ENCODE assay signal across 16 cellular contexts in genomic region chr11:66845876-66846212, GRCh38. TPM values are rescaled to one million over a fixed set of nuclear protein-coding genes. Genes with fewer than 3 reads are reported as not detected.
DNase-seq lines count a peak whose midpoint lies in the region; ATAC-seq and TF ChIP-seq lines count a peak whose summit lies in the region.
"Had no signal": no experiment of that assay in that cellular context is flagged by ENCODE, and none has a peak within 500 bp of the region (broad histone marks: within the 10 kb centered on the region; RNA-seq: fewer than 3 reads in every experiment).

No MANE protein-coding gene starts in this region.

- H3K36me3 Mint-ChIP-seq in activated naive CD4-positive, alpha-beta T cell treated with anti-CD3 and anti-CD28 coated beads, Interleukin-2, amount 10 ng/mL, durations not matched to agents 7 days and 5 days = peaks cover 8% of the 10 kb centered on the region
- peaks cover 14% of the 10 kb centered on the region for H3K36me3 Mint-ChIP-seq in activated T-helper 1 cell treated with anti-CD3 and anti-CD28 coated beads, Interleukin-12 subunit alpha, Interleukin-12 subunit beta, Interleukin-2, Interleukin-4 antibody, amounts not matched to agents 30 ng/mL and 10 ng/mL and 1 ng/mL, durations not matched to agents 14 hours and 24 hours and 36 hours (ENCODE audit: low read depth)
- peaks cover 3% of the 10 kb centered on the region for H3K36me3 Mint-ChIP-seq in mesothelial cell of epicardium
- H3K36me3 Mint-ChIP-seq: natural killer cell had no signal

- no peak for TF ChIP-seq EP300 in upper lobe of left lung (IDR thresholded peaks at IDR 0.05)

- peaks cover 19 to 34% (median 29%) of the 10 kb centered on the region in 4 donors for H3K4me1 ChIP-seq in upper lobe of left lung

- no peak overlapping the region for H3K4me3 ChIP-seq in upper lobe of left lung
- H3K4me3 ChIP-seq: MG63, uterus had no signal

- H3K9me3 ChIP-seq in upper lobe of left lung = no peaks in the 10 kb centered on the region
- H3K9me3 ChIP-seq: MG63, uterus had no signal

- H3K9me3 Mint-ChIP-seq in activated naive CD4-positive, alpha-beta T cell treated with anti-CD3 and anti-CD28 coated beads, Interleukin-2, amount 10 ng/mL, durations not matched to agents 7 days and 5 days = no peaks in the 10 kb centered on the region
- H3K9me3 Mint-ChIP-seq in activated T-helper 1 cell treated with anti-CD3 and anti-CD28 coated beads, Interleukin-12 subunit alpha, Interleukin-12 subunit beta, Interleukin-2, Interleukin-4 antibody, amounts not matched to agents 30 ng/mL and 10 ng/mL and 1 ng/mL, durations not matched to agents 14 hours and 24 hours and 36 hours = no peaks in the 10 kb centered on the region
- no peaks in the 10 kb centered on the region for H3K9me3 Mint-ChIP-seq in mesothelial cell of epicardium
- H3K9me3 Mint-ChIP-seq: natural killer cell; stimulated activated naive B cell treated with anti-CD40 and anti-IgM and Interleukin-4, amounts not matched to agents 10 μg/mL and 1 μg/mL and 100 μg/mL, for 72 hours had no signal

- H3K4me3 Mint-ChIP-seq in activated naive CD4-positive, alpha-beta T cell treated with anti-CD3 and anti-CD28 coated beads, Interleukin-2, amount 10 ng/mL, durations not matched to agents 7 days and 5 days = no peak overlapping the region
- H3K4me3 Mint-ChIP-seq in activated T-helper 1 cell treated with anti-CD3 and anti-CD28 coated beads, Interleukin-12 subunit alpha, Interleukin-12 subunit beta, Interleukin-2, Interleukin-4 antibody, amounts not matched to agents 30 ng/mL and 10 ng/mL and 1 ng/mL, durations not matched to agents 14 hours and 24 hours and 36 hours = peak overlapping the region; percentile 37
- H3K4me3 Mint-ChIP-seq in mesothelial cell of epicardium = peak overlapping the region; percentile 86

- no peak overlapping the region for H3K27ac ChIP-seq in upper lobe of left lung
- H3K27ac ChIP-seq: uterus had no signal

- intact Hi-C loops in activated T-helper 1 cell treated with anti-CD3 and anti-CD28 coated beads, Interleukin-12 subunit alpha, Interleukin-12 subunit beta, Interleukin-2, Interleukin-4 antibody, amounts not matched to agents 30 ng/mL and 10 ng/mL and 1 ng/mL, durations not matched to agents 14 hours and 24 hours and 36 hours (cut with micrococcal nuclease) = loop anchor here (10.0 kb wide), 1 partner anchor 389 kb away; no protein-coding TSS in a partner anchor

- peaks cover 35% of the 10 kb centered on the region for H3K4me1 Mint-ChIP-seq in activated naive CD4-positive, alpha-beta T cell treated with anti-CD3 and anti-CD28 coated beads, Interleukin-2, amount 10 ng/mL, durations not matched to agents 7 days and 5 days
- peaks cover 22% of the 10 kb centered on the region for H3K4me1 Mint-ChIP-seq in activated T-helper 1 cell treated with anti-CD3 and anti-CD28 coated beads, Interleukin-12 subunit alpha, Interleukin-12 subunit beta, Interleukin-2, Interleukin-4 antibody, amounts not matched to agents 30 ng/mL and 10 ng/mL and 1 ng/mL, durations not matched to agents 14 hours and 24 hours and 36 hours (ENCODE audit: low read depth)
- peaks cover 23% of the 10 kb centered on the region for H3K4me1 Mint-ChIP-seq in mesothelial cell of epicardium

- H3K27ac Mint-ChIP-seq in activated naive CD4-positive, alpha-beta T cell treated with anti-CD3 and anti-CD28 coated beads, Interleukin-2, amount 10 ng/mL, durations not matched to agents 7 days and 5 days = peak overlapping the region; percentile 56
- no peak overlapping the region for H3K27ac Mint-ChIP-seq in activated T-helper 1 cell treated with anti-CD3 and anti-CD28 coated beads, Interleukin-12 subunit alpha, Interleukin-12 subunit beta, Interleukin-2, Interleukin-4 antibody, amounts not matched to agents 30 ng/mL and 10 ng/mL and 1 ng/mL, durations not matched to agents 14 hours and 24 hours and 36 hours
- H3K27ac Mint-ChIP-seq in mesothelial cell of epicardium = no peak overlapping the region

- TF ChIP-seq CTCF in mesothelial cell of epicardium (IDR thresholded peaks at IDR 0.05; ENCODE audit: unreplicated experiment) (no peak), upper lobe of left lung (IDR thresholded peaks at IDR 0.05) (no peak)

- H3K36me3 ChIP-seq in upper lobe of left lung = peaks cover 0 to 40% (median 28%) of the 10 kb centered on the region in 4 donors
- H3K36me3 ChIP-seq: uterus had no signal

- no peak for DNase-seq in activated naive CD4-positive, alpha-beta T cell treated with anti-CD3 and anti-CD28 coated beads, Interleukin-2, amount 10 ng/mL, durations not matched to agents 7 days and 5 days
- DNase-seq in activated naive CD4-positive, alpha-beta T cell treated with anti-CD3 and anti-CD28 coated beads, Interleukin-2, amount 50 U/mL, for 16 hours = no peak
- DNase-seq in activated T-helper 1 cell treated with anti-CD3 and anti-CD28 coated beads, Interleukin-12 subunit alpha, Interleukin-12 subunit beta, Interleukin-2, Interleukin-4 antibody, amounts not matched to agents 30 ng/mL and 10 ng/mL and 1 ng/mL, durations not matched to agents 14 hours and 24 hours and 36 hours (ENCODE audit: low spot score) = no peak
- no peak for DNase-seq in mesothelial cell of epicardium (ENCODE audit: low spot score in 2 of 2, unreplicated experiment in 2 of 2)
- peak; percentile 13 to 49 for DNase-seq in upper lobe of left lung
- DNase-seq: MG63; natural killer cell; NCI-H1694; NCI-H446 treated with DMSO at 0.1 percent for 48 hours; SIG-M5; stimulated activated naive B cell treated with anti-CD40 and anti-IgM and Interleukin-4, amounts not matched to agents 10 μg/mL and 1 μg/mL and 100 μg/mL, for 72 hours had no signal

- ATAC-seq in upper lobe of left lung (ENCODE audit: low FRiP score in 2 of 2) (no peak), GM21447 (IDR thresholded peaks at IDR 0.05; ENCODE audit: unreplicated experiment) (no peak), HG02571 (IDR thresholded peaks at IDR 0.05; ENCODE audit: unreplicated experiment) (no peak), HG03280 (IDR thresholded peaks at IDR 0.05; ENCODE audit: unreplicated experiment) (no peak)
- ATAC-seq: activated CD4-positive, CD25-positive, alpha-beta regulatory T cell treated with anti-CD3 and anti-CD28 coated beads, Interleukin-2, amount 50 U/mL, for 24 hours; natural killer cell; stimulated activated naive B cell treated with anti-CD40 and anti-IgM and Interleukin-4, amounts not matched to agents 10 μg/mL and 1 μg/mL and 100 μg/mL, for 72 hours had no signal

- CTCF ChIA-PET in activated naive CD4-positive, alpha-beta T cell treated with anti-CD3 and anti-CD28 coated beads, Interleukin-2, amount 10 ng/mL, durations not matched to agents 7 days and 5 days (lab: Charles Lee) = no interaction called here

- no peaks in the 10 kb centered on the region for H3K27me3 ChIP-seq in upper lobe of left lung
- H3K27me3 ChIP-seq: MG63, uterus had no signal

- WGBS in upper lobe of left lung, 2 donors = 89 to 95% methylated on average over 9 of the region's 9 CpGs

- TF ChIP-seq POLR2A in upper lobe of left lung (IDR thresholded peaks at IDR 0.05) = no peak

- no peaks in the 10 kb centered on the region for H3K27me3 Mint-ChIP-seq in activated naive CD4-positive, alpha-beta T cell treated with anti-CD3 and anti-CD28 coated beads, Interleukin-2, amount 10 ng/mL, durations not matched to agents 7 days and 5 days
- H3K27me3 Mint-ChIP-seq in activated T-helper 1 cell treated with anti-CD3 and anti-CD28 coated beads, Interleukin-12 subunit alpha, Interleukin-12 subunit beta, Interleukin-2, Interleukin-4 antibody, amounts not matched to agents 30 ng/mL and 10 ng/mL and 1 ng/mL, durations not matched to agents 14 hours and 24 hours and 36 hours (ENCODE audit: insufficient read depth) = no peaks in the 10 kb centered on the region
- H3K27me3 Mint-ChIP-seq in mesothelial cell of epicardium (ENCODE audit: low read depth) = no peaks in the 10 kb centered on the region
- H3K27me3 Mint-ChIP-seq: stimulated activated naive B cell treated with anti-CD40 and anti-IgM and Interleukin-4, amounts not matched to agents 10 μg/mL and 1 μg/mL and 100 μg/mL, for 72 hours had no signal

RNA-seq across cellular contexts. Expression of gene RCE1, which starts 2.6 kb away (rescaled TPM):
- total RNA-seq in activated T-helper 1 cell treated with anti-CD3 and anti-CD28 coated beads, Interleukin-12 subunit alpha, Interleukin-12 subunit beta, Interleukin-2, Interleukin-4 antibody, amounts not matched to agents 30 ng/mL and 10 ng/mL and 1 ng/mL, durations not matched to agents 14 hours and 24 hours and 36 hours = 30.9 and 34.4 TPM in 2 replicates
- total RNA-seq in mesothelial cell of epicardium (27.0 to 27.8 TPM (median 27.2 TPM) in 3 replicates), upper lobe of left lung (10 to 100 TPM in 5 of 6 donors, 1 to 10 TPM in 1; 7.2 to 28.6 (median 17.5) TPM)

RNA-seq across cellular contexts. Expression of gene LRFN4, which starts 11.0 kb away (rescaled TPM):
- 48.4 and 49.6 TPM in 2 replicates for total RNA-seq in activated T-helper 1 cell treated with anti-CD3 and anti-CD28 coated beads, Interleukin-12 subunit alpha, Interleukin-12 subunit beta, Interleukin-2, Interleukin-4 antibody, amounts not matched to agents 30 ng/mL and 10 ng/mL and 1 ng/mL, durations not matched to agents 14 hours and 24 hours and 36 hours
- total RNA-seq in mesothelial cell of epicardium (26.6 to 28.1 TPM (median 27.5 TPM) in 3 replicates), upper lobe of left lung (10 to 100 TPM; 11.4 to 29.0 (median 21.8) TPM)

Comparison
In these comparisons a context has a peak if more than half of its experiments do, and no peak if none do; other contexts are left out.
1. DNase-seq: peak in upper lobe of left lung (2 of 2); none in activated naive CD4-positive, alpha-beta T cell treated with anti-CD3 and anti-CD28 coated beads, Interleukin-2, amount 10 ng/mL, durations not matched to agents 7 days and 5 days (single experiment), activated naive CD4-positive, alpha-beta T cell treated with anti-CD3 and anti-CD28 coated beads, Interleukin-2, amount 50 U/mL, for 16 hours (single experiment), activated T-helper 1 cell treated with anti-CD3 and anti-CD28 coated beads, Interleukin-12 subunit alpha, Interleukin-12 subunit beta, Interleukin-2, Interleukin-4 antibody, amounts not matched to agents 30 ng/mL and 10 ng/mL and 1 ng/mL, durations not matched to agents 14 hours and 24 hours and 36 hours (single experiment) and mesothelial cell of epicardium (0 of 2).